Comparison of ENCODE assay signal across 32 cellular contexts in the genomic region with DNA sequence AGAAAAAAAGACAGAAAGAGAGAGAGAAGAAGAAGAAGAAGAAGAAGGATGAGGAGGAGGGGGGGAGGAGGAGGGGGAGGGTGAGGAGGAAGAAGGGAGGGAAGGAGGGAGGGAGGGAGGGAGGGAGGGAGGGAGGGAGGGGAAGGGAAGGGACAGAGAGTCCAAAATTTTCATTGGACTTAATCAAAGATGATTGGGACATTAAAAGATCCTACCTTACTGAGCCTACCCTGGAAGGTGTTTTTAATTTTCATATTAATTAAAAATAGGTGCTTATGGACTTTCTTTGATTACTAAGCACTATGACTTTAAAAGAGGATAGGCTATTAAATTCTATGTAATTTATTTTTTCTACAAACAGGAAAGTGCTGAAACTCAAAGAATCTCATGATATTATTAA.
DNase-seq lines count a peak whose midpoint lies in the region; ATAC-seq, FAIRE-seq and TF ChIP-seq lines count a peak whose summit lies in the region.
"Had no signal": no experiment of that assay in that cellular context is flagged by ENCODE, and none has a peak within 500 bp of the region (broad histone marks: within the 10 kb centered on the region; RNA-seq: fewer than 3 reads in every experiment).

No MANE protein-coding gene starts in this region.

- in situ Hi-C loops in HepG2 (cut with HindIII; ENCODE audit: extremely low pct_ligation_motif_present, low pct_unique_long_range_greater_than_20kb) = no loop called here

- no peak overlapping the region for H3K9ac ChIP-seq in HepG2 (ENCODE audit: insufficient read depth, low read depth, low read length)
- H3K9ac ChIP-seq: BLaER1; BLaER1 treated with 17β-estradiol and CSF1 and Interleukin-3, amounts not matched to agents 10 nM and 100 nM had no signal

- H3K4me1 Mint-ChIP-seq in Calu3 (ENCODE audit: low read depth, unreplicated experiment) = peaks cover 54% of the 10 kb centered on the region
- H3K4me1 Mint-ChIP-seq: CD14-positive monocyte; CD8-positive, alpha-beta memory T cell had no signal

- no peak for FAIRE-seq in HepG2 (lab: Jason Lieb, UNC)
- FAIRE-seq: A204.1, A549, D721Med had no signal

- H3K4me3 ChIP-seq in HepG2 (replicated peaks in 1 of 3; ENCODE audit: insufficient read depth in 1 of 3, low read depth in 2 of 3, low read length in 3 of 3) (no peak overlapping the region), right lobe of liver (no peak overlapping the region)
- H3K4me3 ChIP-seq: A549; BLaER1; BLaER1 treated with 17β-estradiol and CSF1 and Interleukin-3, amounts not matched to agents 10 nM and 100 nM had no signal

- no TSS peak for BruUV-seq in HepG2 (replicated peaks; lab: Mats Ljungman, UMichigan)
- no TSS peak for BruUV-seq in Calu3 (replicated peaks; lab: Mats Ljungman, UMichigan)

- intact Hi-C loops in HepG2 (cut with micrococcal nuclease; ENCODE audit: unreplicated experiment) (no loop called here), right lobe of liver (cut with DNase I) (no loop called here), Calu3 (cut with micrococcal nuclease; ENCODE audit: unreplicated experiment) (no loop called here)

- TF ChIP-seq CTCF in HepG2 (CRISPR knock-in tag; IDR thresholded peaks at IDR 0.05) (no peak), right lobe of liver (IDR thresholded peaks at IDR 0.05) (no peak), Calu3 (IDR thresholded peaks at IDR 0.05; ENCODE audit: unreplicated experiment) (no peak)

- no peak overlapping the region for H3K4me2 ChIP-seq in HepG2 (ENCODE audit: low read depth, low read length)
- H3K4me2 ChIP-seq: A549; BLaER1; BLaER1 treated with 17β-estradiol and CSF1 and Interleukin-3, amounts not matched to agents 10 nM and 100 nM had no signal

- no peaks in the 10 kb centered on the region for H3K79me2 ChIP-seq in HepG2 (ENCODE audit: insufficient read depth, low read length)

- TF ChIP-seq POLR2A in HepG2 (IDR thresholded peaks at IDR 0.05; ENCODE audit: insufficient read depth in 1 of 2, low read depth in 2 of 2, low read length in 2 of 2) (no peak), right lobe of liver (IDR thresholded peaks at IDR 0.05) (no peak)

- H3K36me3 Mint-ChIP-seq in Calu3 (ENCODE audit: insufficient read depth, unreplicated experiment) = peaks cover 17% of the 10 kb centered on the region
- H3K36me3 Mint-ChIP-seq: CD14-positive monocyte; CD4-positive, CD25-positive, alpha-beta regulatory T cell; CD8-positive, alpha-beta T cell had no signal

- no peak for TF ChIP-seq RAD21 in HepG2 (CRISPR knock-in tag; IDR thresholded peaks at IDR 0.05)

- H2AFZ ChIP-seq in HepG2 (ENCODE audit: low read length) = no peak overlapping the region

- H3K4me1 ChIP-seq in HepG2 (ENCODE audit: insufficient read depth, low read length) (peaks cover 9% of the 10 kb centered on the region), right lobe of liver (no peaks in the 10 kb centered on the region)
- H3K4me1 ChIP-seq: A549; BE2C; BLaER1; BLaER1 treated with 17β-estradiol and CSF1 and Interleukin-3, amounts not matched to agents 10 nM and 100 nM had no signal

- H3K36me3 ChIP-seq in HepG2 (replicated peaks in 1 of 2; ENCODE audit: control insufficient read depth in 1 of 2, insufficient read depth in 2 of 2, low read length in 2 of 2) = no peaks in the 10 kb centered on the region; a peak in 2 of 5 replicates
- H3K36me3 ChIP-seq in right lobe of liver = no peaks in the 10 kb centered on the region
- H3K36me3 ChIP-seq: BE2C; BLaER1; BLaER1 treated with 17β-estradiol and CSF1 and Interleukin-3, amounts not matched to agents 10 nM and 100 nM had no signal

- H4K20me1 ChIP-seq in HepG2 (ENCODE audit: insufficient read depth, low read length) = peaks cover 4% of the 10 kb centered on the region; the same call in 1 of the 2 replicates
- H4K20me1 ChIP-seq: BLaER1; BLaER1 treated with 17β-estradiol and CSF1 and Interleukin-3, amounts not matched to agents 10 nM and 100 nM had no signal

- CTCF ChIA-PET in HepG2 (lab: Yijun Ruan, JAX; ENCODE audit: low intra/inter-chr PET ratio, low total read pairs) = no interaction called here
- CTCF ChIA-PET in Calu3 (lab: Charles Lee) = no interaction called here

- H3K27ac ChIP-seq in HepG2 (ENCODE audit: extremely low read length, insufficient read depth, low read length) = no peak overlapping the region
- no peak overlapping the region for H3K27ac ChIP-seq in right lobe of liver
- H3K27ac ChIP-seq: 22Rv1; A549; BLaER1; BLaER1 treated with 17β-estradiol and CSF1 and Interleukin-3, amounts not matched to agents 10 nM and 100 nM; C4-2B had no signal

- no peaks in the 10 kb centered on the region for H3K27me3 Mint-ChIP-seq in Calu3 (ENCODE audit: unreplicated experiment)
- H3K27me3 Mint-ChIP-seq: B cell; CD4-positive, alpha-beta memory T cell; CD4-positive, alpha-beta T cell had no signal

- TF ChIP-seq EP300 in HepG2 (IDR thresholded peaks at IDR 0.05; ENCODE audit: low read depth in 2 of 2, low read length in 2 of 2) (no peak), HepG2 (CRISPR knock-in tag; IDR thresholded peaks at IDR 0.05; ENCODE audit: borderline replicate concordance) (no peak)

- ATAC-seq in HepG2 (no peak), right lobe of liver (no peak)
- ATAC-seq: A549; CD8-positive, alpha-beta T cell had no signal

- no peak for DNase-seq in HepG2 (ENCODE audit: low spot score)
- no peak for DNase-seq in right lobe of liver
- no peak for DNase-seq in Calu3
- DNase-seq in stimulated activated CD8-positive, alpha-beta memory T cell treated with anti-CD3 and anti-CD28 coated beads, Interleukin-4, amount 100 ng/mL, for 48 hours = no peak
- DNase-seq: 8988T; ACHN; AML-193; BE2C; C1 segment of cervical spinal cord; Caco-2; CD4-positive, alpha-beta memory T cell; CD4-positive, alpha-beta T cell; CD4-positive, CD25-positive, alpha-beta regulatory T cell; CD8-positive, alpha-beta memory T cell; CD8-positive, alpha-beta T cell; COR-L47; DMS 273 treated with DMSO at 0.1 percent for 48 hours; DMS153; DMS53; DMS79; DMS79 treated with DMSO at 0.1 percent for 48 hours; DND-41; EL had no signal

- no peak overlapping the region for H3K4me3 Mint-ChIP-seq in Calu3 (ENCODE audit: low read depth, unreplicated experiment)
- H3K4me3 Mint-ChIP-seq: B cell; CD14-positive monocyte; CD4-positive, alpha-beta memory T cell; CD4-positive, alpha-beta T cell; CD4-positive, CD25-positive, alpha-beta regulatory T cell; CD8-positive, alpha-beta memory T cell; CD8-positive, alpha-beta T cell had no signal

- peak overlapping the region; percentile 6 for H3K27ac Mint-ChIP-seq in Calu3 (ENCODE audit: unreplicated experiment)
- H3K27ac Mint-ChIP-seq: B cell; CD14-positive monocyte; CD4-positive, alpha-beta memory T cell; CD4-positive, alpha-beta T cell; CD4-positive, CD25-positive, alpha-beta regulatory T cell; CD8-positive, alpha-beta memory T cell; CD8-positive, alpha-beta T cell had no signal

- H3K9me3 Mint-ChIP-seq in Calu3 (ENCODE audit: low read depth, unreplicated experiment) = peaks cover 6% of the 10 kb centered on the region
- H3K9me3 Mint-ChIP-seq: CD4-positive, alpha-beta memory T cell; CD4-positive, alpha-beta T cell; CD8-positive, alpha-beta memory T cell; CD8-positive, alpha-beta T cell had no signal

- POLR2A ChIA-PET in HepG2 (lab: Yijun Ruan, JAX) = no interaction called here

- H3K27me3 ChIP-seq in HepG2 (ENCODE audit: control insufficient read depth in 1 of 2, insufficient read depth in 2 of 2, low read length in 2 of 2) = no peaks in the 10 kb centered on the region
- H3K27me3 ChIP-seq in right lobe of liver = no peaks in the 10 kb centered on the region
- H3K27me3 ChIP-seq: BE2C; BLaER1; BLaER1 treated with 17β-estradiol and CSF1 and Interleukin-3, amounts not matched to agents 10 nM and 100 nM had no signal

- H3K9me3 ChIP-seq in HepG2 (ENCODE audit: low read length) (no peaks in the 10 kb centered on the region), right lobe of liver (no peaks in the 10 kb centered on the region)
- H3K9me3 ChIP-seq: A549, BE2C, BLaER1, Caco-2 had no signal

TF ChIP-seq in HepG2, 621 proteins besides CTCF, POLR2A, EP300 and RAD21:
- TF ChIP-seq HNRNPK (IDR thresholded peaks at IDR 0.05; ENCODE audit: low read depth, low read length, poor library complexity, severe bottlenecking) (peak; percentile 99), ZNF549 (CRISPR knock-in tag; IDR thresholded peaks at IDR 0.05) (no peak)
